In the genomic region with DNA sequence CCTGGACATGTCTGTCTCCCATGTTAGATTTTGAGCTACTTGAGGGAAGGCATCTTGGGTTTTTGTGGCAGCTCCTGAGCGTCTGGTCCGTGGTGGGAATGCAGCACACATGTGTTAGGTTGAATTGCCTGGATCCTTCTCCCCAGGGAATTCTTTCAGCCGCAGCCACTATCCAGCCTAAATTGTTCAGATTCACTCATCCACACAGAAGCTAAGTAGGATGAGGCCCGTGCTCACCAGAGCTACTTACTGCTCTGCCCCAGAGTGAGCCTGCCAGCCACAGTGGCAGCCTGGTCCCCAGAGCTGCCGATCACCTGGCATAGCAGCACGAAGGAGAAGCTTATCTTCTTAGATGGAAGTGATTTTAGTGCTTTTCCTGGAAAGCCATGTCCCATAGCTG, we compare ENCODE assay signal across 18 cellular contexts. TPM values are rescaled to one million over a fixed set of nuclear protein-coding genes. Genes with fewer than 3 reads are reported as not detected.
DNase-seq lines count a peak whose midpoint lies in the region; ATAC-seq and TF ChIP-seq lines count a peak whose summit lies in the region.
"Had no signal": no experiment of that assay in that cellular context is flagged by ENCODE, and none has a peak within 500 bp of the region (broad histone marks: within the 10 kb centered on the region; RNA-seq: fewer than 3 reads in every experiment).

No MANE protein-coding gene starts in this region.

- H3K4me1 Mint-ChIP-seq in T-cell, result peaks cover 76 to 81% (median 80%) of the 10 kb centered on the region in 3 donors
- H3K4me1 Mint-ChIP-seq in naive thymus-derived CD4-positive, alpha-beta T cell, result peaks cover 55 to 89% (median 81%) of the 10 kb centered on the region in 7 donors

- H3K4me3 ChIP-seq in BE2C (ENCODE audit: low read depth, low read length) (no peak overlapping the region), BLaER1 (no peak overlapping the region), aorta (ENCODE audit: low read length in 2 of 2) (no peak overlapping the region)
- H3K4me3 ChIP-seq in naive thymus-derived CD4-positive, alpha-beta T cell (ENCODE audit: low read length), result no peak overlapping the region
- H3K4me3 ChIP-seq: heart right ventricle, left lung had no signal

- CTCF ChIA-PET in T-cell (lab: Charles Lee), result interaction anchor here in 1 of 2 donors (1.2 kb wide), 1 partner anchor 27 kb away, joined by 3 read pairs; no protein-coding TSS in a partner anchor
- CTCF ChIA-PET in naive thymus-derived CD4-positive, alpha-beta T cell (lab: Charles Lee), result interaction anchor here (1.0 kb wide), 1 partner anchor 167 kb away, joined by 3 read pairs; no protein-coding TSS in a partner anchor

- peaks cover 68% of the 10 kb centered on the region for H3K36me3 Mint-ChIP-seq in T-cell
- peaks cover 27 to 71% (median 55%) of the 10 kb centered on the region in 5 donors for H3K36me3 Mint-ChIP-seq in naive thymus-derived CD4-positive, alpha-beta T cell

- no peaks in the 10 kb centered on the region for H3K27me3 ChIP-seq in BE2C
- no peaks in the 10 kb centered on the region for H3K27me3 ChIP-seq in BLaER1
- no peaks in the 10 kb centered on the region for H3K27me3 ChIP-seq in naive thymus-derived CD4-positive, alpha-beta T cell (ENCODE audit: control insufficient read depth in 2 of 2, insufficient read depth in 2 of 2, low read length in 2 of 2)
- H3K27me3 ChIP-seq in aorta (ENCODE audit: control insufficient read depth in 1 of 2, insufficient read depth in 2 of 2, low read length in 1 of 2), result no peaks in the 10 kb centered on the region
- H3K27me3 ChIP-seq: heart right ventricle, left lung had no signal

- H3K9me3 ChIP-seq in BE2C (no peaks in the 10 kb centered on the region; the same call in 1 of the 2 replicates), BLaER1 (no peaks in the 10 kb centered on the region), aorta (ENCODE audit: control insufficient read depth, low read length) (no peaks in the 10 kb centered on the region)
- H3K9me3 ChIP-seq in naive thymus-derived CD4-positive, alpha-beta T cell (ENCODE audit: control insufficient read depth in 2 of 3, low read length in 3 of 3), result no peaks in the 10 kb centered on the region
- H3K9me3 ChIP-seq: heart right ventricle, left lung had no signal

- intact Hi-C loops in naive thymus-derived CD4-positive, alpha-beta T cell (cut with micrococcal nuclease), result no loop called here
- intact Hi-C loops in aorta (cut with DNase I), result no loop called here

- peak overlapping the region; percentile 29 to 45 for H3K27ac Mint-ChIP-seq in T-cell
- peak overlapping the region in 6 of 9 donors; percentile 49 to 88 (median 72) for H3K27ac Mint-ChIP-seq in naive thymus-derived CD4-positive, alpha-beta T cell
- H3K27ac Mint-ChIP-seq: activated CD4-positive, alpha-beta memory T cell treated with anti-CD3 and anti-CD28 coated beads, Interleukin-2, amount 10 ng/mL, durations not matched to agents 7 days and 5 days; activated T-cell treated with anti-CD3 and anti-CD28 coated beads, Interleukin-2, amount 50 U/mL, for 72 hours had no signal

- H4K20me1 ChIP-seq in BLaER1, result no peaks in the 10 kb centered on the region

- H3K4me1 ChIP-seq in BE2C (peaks cover 10% of the 10 kb centered on the region; the same call in 1 of the 2 replicates), BLaER1 (peaks cover 39% of the 10 kb centered on the region), aorta (ENCODE audit: control insufficient read depth in 1 of 2, insufficient read depth in 2 of 2, low read length in 2 of 2) (no peaks in the 10 kb centered on the region)
- H3K4me1 ChIP-seq in naive thymus-derived CD4-positive, alpha-beta T cell (ENCODE audit: control insufficient read depth in 2 of 2, insufficient read depth in 2 of 2, low read length in 2 of 2), result peaks cover 17 to 27% of the 10 kb centered on the region in 2 donors

- DNase-seq in BE2C (peak; percentile 15), T-cell (no peak), NCI-H2196 treated with DMSO at 0.1 percent for 48 hours (lab: John Stamatoyannopoulos, UW; ENCODE audit: unreplicated experiment) (no peak), aorta (no peak)
- DNase-seq in naive thymus-derived CD4-positive, alpha-beta T cell, result no peak
- DNase-seq: activated CD4-positive, alpha-beta memory T cell treated with anti-CD3 and anti-CD28 coated beads, Interleukin-2, amount 10 ng/mL, durations not matched to agents 7 days and 5 days; activated T-cell treated with anti-CD3 and anti-CD28 coated beads, Interleukin-2, amount 50 U/mL, for 72 hours; AML-193; heart right ventricle; left lung; NCI-H1694 treated with DMSO at 0.1 percent for 48 hours; NCI-H69; stimulated activated CD4-positive, alpha-beta T cell treated with anti-CD3 and anti-CD28 coated beads, Interleukin-4, amount 100 ng/mL, for 1 hour; stimulated activated naive CD8-positive, alpha-beta T cell treated with anti-CD3 and anti-CD28 coated beads, Interleukin-15, amount 100 ng/mL, for 72 hours had no signal

- H3K9me3 Mint-ChIP-seq in T-cell, result no peaks in the 10 kb centered on the region
- peaks cover 0 to 1% (median 0%) of the 10 kb centered on the region in 11 donors for H3K9me3 Mint-ChIP-seq in naive thymus-derived CD4-positive, alpha-beta T cell
- H3K9me3 Mint-ChIP-seq: activated CD4-positive, alpha-beta memory T cell treated with anti-CD3 and anti-CD28 coated beads, Interleukin-2, amount 10 ng/mL, durations not matched to agents 7 days and 5 days had no signal

- POLR2A ChIA-PET in T-cell (lab: Charles Lee), result interaction anchor here in 1 of 2 donors (1.0 kb wide), 1 partner anchor 11 kb away, joined by 3 read pairs; no protein-coding TSS in a partner anchor
- POLR2A ChIA-PET in naive thymus-derived CD4-positive, alpha-beta T cell (lab: Charles Lee), result interaction anchor here (0.8 to 1.4 kb wide), 2 partner anchors 33 to 38 kb away, joined by 3 to 5 read pairs; no protein-coding TSS in a partner anchor

- H3K4me3 Mint-ChIP-seq in T-cell, result no peak overlapping the region
- H3K4me3 Mint-ChIP-seq in naive thymus-derived CD4-positive, alpha-beta T cell, result peak overlapping the region in 1 of 10 donors; percentile 5
- H3K4me3 Mint-ChIP-seq: activated CD4-positive, alpha-beta memory T cell treated with anti-CD3 and anti-CD28 coated beads, Interleukin-2, amount 10 ng/mL, durations not matched to agents 7 days and 5 days; activated T-cell treated with anti-CD3 and anti-CD28 coated beads, Interleukin-2, amount 50 U/mL, for 72 hours; stimulated activated naive CD8-positive, alpha-beta T cell treated with anti-CD3 and anti-CD28 coated beads, Interleukin-15, amount 100 ng/mL, for 72 hours had no signal

- no peak overlapping the region for H3K9ac ChIP-seq in BLaER1
- H3K9ac ChIP-seq: KMS-11 had no signal

- no peak for ATAC-seq in T-cell (replicated peaks in 1 of 4)
- no peak for ATAC-seq in naive thymus-derived CD4-positive, alpha-beta T cell
- ATAC-seq in HG03460 (IDR thresholded peaks at IDR 0.05; ENCODE audit: unreplicated experiment), result no peak
- ATAC-seq in aorta (ENCODE audit: low FRiP score), result no peak
- ATAC-seq: activated T-cell treated with anti-CD3 and anti-CD28 coated beads, Interleukin-2, amount 50 U/mL, for 72 hours; left lung; stimulated activated naive CD8-positive, alpha-beta T cell treated with anti-CD3 and anti-CD28 coated beads, Interleukin-15, amount 100 ng/mL, for 72 hours had no signal

- no peak overlapping the region for H3K4me2 ChIP-seq in BLaER1
- H3K4me2 ChIP-seq: KMS-11 had no signal

- no peak for TF ChIP-seq CTCF in BE2C (IDR thresholded peaks at IDR 0.05; ENCODE audit: low read depth, low read length)

- H3K27me3 Mint-ChIP-seq in T-cell, result no peaks in the 10 kb centered on the region
- H3K27me3 Mint-ChIP-seq in naive thymus-derived CD4-positive, alpha-beta T cell, result no peaks in the 10 kb centered on the region
- H3K27me3 Mint-ChIP-seq: activated CD4-positive, alpha-beta memory T cell treated with anti-CD3 and anti-CD28 coated beads, Interleukin-2, amount 10 ng/mL, durations not matched to agents 7 days and 5 days; stimulated activated naive CD8-positive, alpha-beta T cell treated with anti-CD3 and anti-CD28 coated beads, Interleukin-15, amount 100 ng/mL, for 72 hours had no signal

- WGBS in aorta, 2 donors, result 79 to 81% methylated on average over 6 of the region's 6 CpGs

- H3K27ac ChIP-seq in BLaER1 (0 out of 2 replicates have a peak overlapping the region, but pooled peaks have one; percentile 20), aorta (ENCODE audit: low read depth in 1 of 2, low read length in 2 of 2) (no peak overlapping the region)
- peak overlapping the region; percentile 31 for H3K27ac ChIP-seq in naive thymus-derived CD4-positive, alpha-beta T cell (ENCODE audit: low read depth, low read length)
- H3K27ac ChIP-seq: heart right ventricle, KMS-11, left lung, VCaP had no signal

- H3K36me3 ChIP-seq in BE2C (peaks cover 6% of the 10 kb centered on the region; the same call in 1 of the 2 replicates), BLaER1 (peaks cover 49% of the 10 kb centered on the region), aorta (ENCODE audit: control insufficient read depth in 1 of 2, insufficient read depth in 2 of 2, low read length in 1 of 2) (no peaks in the 10 kb centered on the region)
- H3K36me3 ChIP-seq in naive thymus-derived CD4-positive, alpha-beta T cell (ENCODE audit: control insufficient read depth in 2 of 3, insufficient read depth in 3 of 3, low read length in 3 of 3), result peaks cover 8 to 70% (median 24%) of the 10 kb centered on the region in 3 experiments

RNA-seq across cellular contexts. Expression of a gene that starts 35.1 kb away (rescaled TPM):
- 10.1 TPM for polyA plus RNA-seq in BE2C (2012; ENCODE audit: insufficient read depth, insufficient read length, low read depth)
- total RNA-seq in T-cell (100 to 1,000 TPM; 361 to 422 (median 392) TPM), aorta (10 to 100 TPM; 34.0 to 37.2 TPM)
- total RNA-seq in naive thymus-derived CD4-positive, alpha-beta T cell, result 100 to 1,000 TPM; 179 to 555 (median 375) TPM
- polyA plus RNA-seq in naive thymus-derived CD4-positive, alpha-beta T cell, result 100 to 1,000 TPM; 165 to 249 TPM
- polyA plus RNA-seq in aorta, result 1 to 10 TPM in 1 of 2 donors, under 1 TPM in 1; 0.79 to 2.5 TPM

Comparison
In these comparisons a context has a peak if more than half of its experiments do, and no peak if none do; other contexts are left out.
1. H3K27ac ChIP-seq: peak in BLaER1 (single experiment) and naive thymus-derived CD4-positive, alpha-beta T cell (single experiment); none in aorta (0 of 2).
2. RNA of a gene that starts 35.1 kb away (total RNA-seq): 361 to 422 TPM in T-cell and 179 to 555 TPM in naive thymus-derived CD4-positive, alpha-beta T cell; 34.0 to 37.2 TPM in aorta; every median in the first group is over 4 times any median in the second.